13 cellular contexts compared by ENCODE assay signal in genomic region chr10:4828005-4828404, GRCh38. TPM values are rescaled to one million over a fixed set of nuclear protein-coding genes. Genes with fewer than 3 reads are reported as not detected.
A peak's percentile ranks its signal among the peaks of the same experiment; 100 is the strongest.
DNase-seq lines count a peak whose midpoint lies in the region; ATAC-seq and TF ChIP-seq lines count a peak whose summit lies in the region.
"Had no signal": no experiment of that assay in that cellular context is flagged by ENCODE, and none has a peak within 500 bp of the region (broad histone marks: within the 10 kb centered on the region; RNA-seq: fewer than 3 reads in every experiment).

No MANE protein-coding gene starts in this region.

- POLR2A ChIA-PET in Caco-2 (lab: Charles Lee) = interaction anchor here (0.6 kb wide), 1 partner anchor 406 kb away, joined by 3 read pairs; no protein-coding TSS in a partner anchor

- DNase-seq in Caco-2 (no peak), esophagus muscularis mucosa (ENCODE audit: extremely low spot score) (peak; percentile 29), nephron progenitor cell (no peak), RPMI8226 (no peak), testis (no peak)
- DNase-seq in activated naive CD4-positive, alpha-beta T cell treated with anti-CD3 and anti-CD28 coated beads for 36 hours = no peak
- DNase-seq in activated CD4-positive, CD25-positive, alpha-beta regulatory T cell (lab: John Stamatoyannopoulos, UW) = no peak
- DNase-seq: CD8-positive, alpha-beta memory T cell; DMS53; GF-D8; GM23248 had no signal

- TF ChIP-seq EP300 in esophagus muscularis mucosa (IDR thresholded peaks at IDR 0.05) = no peak

- ATAC-seq in activated T-helper 17 cell treated with anti-CD3 and anti-CD28 coated beads, Interleukin-2, amount 50 U/mL, for 72 hours (replicated peaks) = no peak

- 64% methylated on average over 8 of the region's 8 CpGs for WGBS in esophagus muscularis mucosa
- 50 to 64% methylated on average over 7 to 8 of the region's 8 CpGs for WGBS in testis, 2 donors

- H3K36me3 Mint-ChIP-seq in Caco-2 (ENCODE audit: insufficient read depth, unreplicated experiment) (peaks cover 35% of the 10 kb centered on the region), nephron progenitor cell (ENCODE audit: low read depth) (peaks cover 4% of the 10 kb centered on the region)
- no peaks in the 10 kb centered on the region for H3K36me3 Mint-ChIP-seq in activated T-helper 17 cell treated with anti-CD3 and anti-CD28 coated beads, Interleukin-2, amount 50 U/mL, for 72 hours (ENCODE audit: low read depth)
- H3K36me3 Mint-ChIP-seq in activated naive CD4-positive, alpha-beta T cell treated with anti-CD3 and anti-CD28 coated beads for 36 hours (ENCODE audit: low read depth) = peaks cover 9% of the 10 kb centered on the region

- H3K9me3 Mint-ChIP-seq in Caco-2 (ENCODE audit: unreplicated experiment) (no peaks in the 10 kb centered on the region), nephron progenitor cell (peaks cover 29% of the 10 kb centered on the region)
- no peaks in the 10 kb centered on the region for H3K9me3 Mint-ChIP-seq in activated T-helper 17 cell treated with anti-CD3 and anti-CD28 coated beads, Interleukin-2, amount 50 U/mL, for 72 hours
- H3K9me3 Mint-ChIP-seq in activated naive CD4-positive, alpha-beta T cell treated with anti-CD3 and anti-CD28 coated beads for 36 hours = peaks cover 2% of the 10 kb centered on the region

- no peak overlapping the region for H3K4me3 ChIP-seq in Caco-2 (ENCODE audit: low read depth, low read length)
- H3K4me3 ChIP-seq in esophagus muscularis mucosa = no peak overlapping the region
- H3K4me3 ChIP-seq in testis = no peak overlapping the region

- TF ChIP-seq POLR2A in esophagus muscularis mucosa (IDR thresholded peaks at IDR 0.05; ENCODE audit: low read depth) (no peak), testis (IDR thresholded peaks at IDR 0.05) (no peak)

- H3K4me3 Mint-ChIP-seq in Caco-2 (ENCODE audit: unreplicated experiment) (peak overlapping the region; percentile 98), nephron progenitor cell (peak overlapping the region; percentile 18)
- peak overlapping the region; percentile 78 for H3K4me3 Mint-ChIP-seq in activated T-helper 17 cell treated with anti-CD3 and anti-CD28 coated beads, Interleukin-2, amount 50 U/mL, for 72 hours
- no peak overlapping the region for H3K4me3 Mint-ChIP-seq in activated naive CD4-positive, alpha-beta T cell treated with anti-CD3 and anti-CD28 coated beads for 36 hours
- H3K4me3 Mint-ChIP-seq: CD14-positive monocyte; CD8-positive, alpha-beta memory T cell had no signal

- no peaks in the 10 kb centered on the region for H3K27me3 Mint-ChIP-seq in Caco-2 (ENCODE audit: insufficient read depth, unreplicated experiment)
- peaks cover 19% of the 10 kb centered on the region for H3K27me3 Mint-ChIP-seq in activated T-helper 17 cell treated with anti-CD3 and anti-CD28 coated beads, Interleukin-2, amount 50 U/mL, for 72 hours
- peaks cover 3% of the 10 kb centered on the region for H3K27me3 Mint-ChIP-seq in nephron progenitor cell (ENCODE audit: low read depth, poor library complexity)
- no peaks in the 10 kb centered on the region for H3K27me3 Mint-ChIP-seq in activated naive CD4-positive, alpha-beta T cell treated with anti-CD3 and anti-CD28 coated beads for 36 hours (ENCODE audit: low read depth)

- H3K9me3 ChIP-seq in Caco-2 (no peaks in the 10 kb centered on the region), esophagus muscularis mucosa (no peaks in the 10 kb centered on the region), testis (no peaks in the 10 kb centered on the region)

- intact Hi-C loops in Caco-2 (cut with micrococcal nuclease; ENCODE audit: unreplicated experiment) (loop anchor here (10.0 kb wide), 1 partner anchor 797 kb away; no protein-coding TSS in a partner anchor), esophagus muscularis mucosa (cut with DNase I) (no loop called here), testis (cut with DNase I; ENCODE audit: low total_unique reads) (no loop called here)
- intact Hi-C loops in activated naive CD4-positive, alpha-beta T cell treated with anti-CD3 and anti-CD28 coated beads for 36 hours (cut with micrococcal nuclease) = loop anchor here (5.0 kb wide), 2 partner anchors 464 to 984 kb away; partner anchors contain the start of gene GDI2

- H3K4me1 Mint-ChIP-seq in Caco-2 (ENCODE audit: low read depth, unreplicated experiment) (peaks cover 12% of the 10 kb centered on the region), nephron progenitor cell (peaks cover 30% of the 10 kb centered on the region)
- peaks cover 5% of the 10 kb centered on the region for H3K4me1 Mint-ChIP-seq in activated T-helper 17 cell treated with anti-CD3 and anti-CD28 coated beads, Interleukin-2, amount 50 U/mL, for 72 hours
- peaks cover 29% of the 10 kb centered on the region for H3K4me1 Mint-ChIP-seq in activated naive CD4-positive, alpha-beta T cell treated with anti-CD3 and anti-CD28 coated beads for 36 hours (ENCODE audit: low read depth)

- H3K36me3 ChIP-seq in Caco-2 (ENCODE audit: control insufficient read depth, insufficient read depth, low read length) (peaks cover 4% of the 10 kb centered on the region; the same call in 1 of the 2 replicates), esophagus muscularis mucosa (peaks cover 0 to 21% (median 10%) of the 10 kb centered on the region in 4 donors), testis (ENCODE audit: low read depth, missing control alignments) (no peaks in the 10 kb centered on the region)

- H3K27me3 ChIP-seq in Caco-2 (replicated peaks; ENCODE audit: control insufficient read depth, insufficient read depth, low read length) = no peaks in the 10 kb centered on the region
- H3K27me3 ChIP-seq in esophagus muscularis mucosa = no peaks in the 10 kb centered on the region
- no peaks in the 10 kb centered on the region for H3K27me3 ChIP-seq in testis

- TF ChIP-seq CTCF in Caco-2 (IDR thresholded peaks at IDR 0.05; ENCODE audit: insufficient read depth in 1 of 2, low read depth in 1 of 2, low read length in 1 of 2, severe bottlenecking in 1 of 2, unreplicated experiment in 1 of 2) (no peak), esophagus muscularis mucosa (IDR thresholded peaks at IDR 0.05) (no peak), nephron progenitor cell (IDR thresholded peaks at IDR 0.05) (no peak), testis (IDR thresholded peaks at IDR 0.05) (no peak)

- no peak overlapping the region for H3K27ac ChIP-seq in esophagus muscularis mucosa (replicated peaks in 1 of 4)
- H3K27ac ChIP-seq in testis = no peak overlapping the region
- H3K27ac ChIP-seq: GM23248 had no signal

- CTCF ChIA-PET in Caco-2 (lab: Charles Lee) = interaction anchor here (4.3 kb wide), 1 partner anchor 13 kb away, joined by 52 read pairs; no protein-coding TSS in a partner anchor
- CTCF ChIA-PET in activated naive CD4-positive, alpha-beta T cell treated with anti-CD3 and anti-CD28 coated beads for 36 hours (lab: Charles Lee) = interaction anchor here (0.7 to 1.5 kb wide), 3 partner anchors 12 to 15 kb away, joined by 3 to 6 read pairs (median 4); no protein-coding TSS in a partner anchor

- H3K4me1 ChIP-seq in Caco-2 (peaks cover 19% of the 10 kb centered on the region), esophagus muscularis mucosa (peaks cover 5 to 23% (median 16%) of the 10 kb centered on the region in 4 donors), testis (peaks cover 7% of the 10 kb centered on the region)

- BruUV-seq in Caco-2 (replicated peaks; lab: Mats Ljungman, UMichigan) = no TSS peak

- H3K27ac Mint-ChIP-seq in Caco-2 (ENCODE audit: unreplicated experiment) (no peak overlapping the region), nephron progenitor cell (no peak overlapping the region)
- no peak overlapping the region for H3K27ac Mint-ChIP-seq in activated T-helper 17 cell treated with anti-CD3 and anti-CD28 coated beads, Interleukin-2, amount 50 U/mL, for 72 hours
- no peak overlapping the region for H3K27ac Mint-ChIP-seq in activated naive CD4-positive, alpha-beta T cell treated with anti-CD3 and anti-CD28 coated beads for 36 hours
- H3K27ac Mint-ChIP-seq: CD14-positive monocyte; CD8-positive, alpha-beta memory T cell had no signal

RNA-seq across cellular contexts. Expression of gene AKR1E2, which starts 2.0 kb away (rescaled TPM):
- 68.3 and 68.5 TPM in 2 replicates for total RNA-seq in Caco-2 (2022)
- total RNA-seq in activated T-helper 17 cell treated with anti-CD3 and anti-CD28 coated beads, Interleukin-2, amount 50 U/mL, for 72 hours = 1 to 10 TPM; 1.9 to 3.7 TPM
- 10 to 100 TPM; 16.5 to 21.0 (median 18.0) TPM for total RNA-seq in esophagus muscularis mucosa
- 1 to 10 TPM; 7.1 to 7.3 TPM for total RNA-seq in activated naive CD4-positive, alpha-beta T cell treated with anti-CD3 and anti-CD28 coated beads for 36 hours
- total RNA-seq in testis = 10 to 100 TPM; 37.0 to 53.0 TPM
- polyA plus RNA-seq in testis (ENCODE audit: insufficient read depth, low read depth, low replicate concordance) = 79.6 TPM
- polyA plus RNA-seq: CD8-positive, alpha-beta memory T cell had no signal

Comparison
In these comparisons a context has a peak if more than half of its experiments do, and no peak if none do; other contexts are left out.
1. intact Hi-C loops: an anchor here in Caco-2 (10.0 kb wide) and activated naive CD4-positive, alpha-beta T cell treated with anti-CD3 and anti-CD28 coated beads for 36 hours (5.0 kb wide); none called in esophagus muscularis mucosa and testis.